Comparison of ENCODE assay signal across 2 cellular contexts in genomic region chr11:118757881-118758399, GRCh38.
TF ChIP-seq lines count a peak whose summit lies in the region.

No MANE protein-coding gene starts in this region.

TF ChIP-seq in K562, 482 proteins besides CTCF, POLR2A, EP300 and RAD21:
- TF ChIP-seq ZNF184 (CRISPR knock-in tag; IDR thresholded peaks at IDR 0.05): no peak
- no peak for TF ChIP-seq ZNF695 (CRISPR knock-in tag; IDR thresholded peaks at IDR 0.05)
- peak; percentile 42 for TF ChIP-seq ZNF316 (IDR thresholded peaks at IDR 0.05)
- TF ChIP-seq RBM34 (IDR thresholded peaks at IDR 0.05; ENCODE audit: borderline replicate concordance, insufficient read depth, low read length): no peak
- TF ChIP-seq ZFPM2 (CRISPR knock-in tag; IDR thresholded peaks at IDR 0.05): no peak

TF ChIP-seq in HepG2, 621 proteins besides CTCF, POLR2A, EP300 and RAD21:
- TF ChIP-seq NFE2L2 (IDR thresholded peaks at IDR 0.05; ENCODE audit: low read length): peak; percentile 24; the same call in 1 of the 2 replicates
- TF ChIP-seq, protein P1, sequence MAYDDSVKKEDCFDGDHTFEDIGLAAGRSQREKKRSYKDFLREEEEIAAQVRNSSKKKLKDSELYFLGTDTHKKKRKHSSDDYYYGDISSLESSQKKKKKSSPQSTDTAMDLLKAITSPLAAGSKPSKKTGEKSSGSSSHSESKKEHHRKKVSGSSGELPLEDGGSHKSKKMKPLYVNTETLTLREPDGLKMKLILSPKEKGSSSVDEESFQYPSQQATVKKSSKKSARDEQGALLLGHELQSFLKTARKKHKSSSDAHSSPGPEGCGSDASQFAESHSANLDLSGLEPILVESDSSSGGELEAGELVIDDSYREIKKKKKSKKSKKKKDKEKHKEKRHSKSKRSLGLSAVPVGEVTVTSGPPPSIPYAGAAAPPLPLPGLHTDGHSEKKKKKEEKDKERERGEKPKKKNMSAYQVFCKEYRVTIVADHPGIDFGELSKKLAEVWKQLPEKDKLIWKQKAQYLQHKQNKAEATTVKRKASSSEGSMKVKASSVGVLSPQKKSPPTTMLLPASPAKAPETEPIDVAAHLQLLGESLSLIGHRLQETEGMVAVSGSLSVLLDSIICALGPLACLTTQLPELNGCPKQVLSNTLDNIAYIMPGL (CRISPR knock-in tag; IDR thresholded peaks at IDR 0.05; ENCODE audit: borderline replicate concordance in 1 of 2, low read depth in 1 of 2): no peak
- TF ChIP-seq, protein P2, sequence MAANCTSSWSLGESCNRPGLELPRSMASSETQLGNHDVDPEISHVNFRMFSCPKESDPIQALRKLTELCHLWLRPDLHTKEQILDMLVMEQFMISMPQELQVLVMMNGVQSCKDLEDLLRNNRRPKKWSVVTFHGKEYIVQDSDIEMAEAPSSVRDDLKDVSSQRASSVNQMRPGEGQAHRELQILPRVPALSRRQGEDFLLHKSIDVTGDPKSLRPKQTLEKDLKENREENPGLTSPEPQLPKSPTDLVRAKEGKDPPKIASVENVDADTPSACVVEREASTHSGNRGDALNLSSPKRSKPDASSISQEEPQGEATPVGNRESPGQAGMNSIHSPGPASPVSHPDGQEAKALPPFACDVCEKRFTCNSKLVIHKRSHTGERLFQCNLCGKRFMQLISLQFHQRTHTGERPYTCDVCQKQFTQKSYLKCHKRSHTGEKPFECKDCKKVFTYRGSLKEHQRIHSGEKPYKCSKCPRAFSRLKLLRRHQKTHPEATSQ (CRISPR knock-in tag; IDR thresholded peaks at IDR 0.05; ENCODE audit: borderline replicate concordance): no peak
